Comparison of ENCODE assay signal across 17 cellular contexts in the genomic region with DNA sequence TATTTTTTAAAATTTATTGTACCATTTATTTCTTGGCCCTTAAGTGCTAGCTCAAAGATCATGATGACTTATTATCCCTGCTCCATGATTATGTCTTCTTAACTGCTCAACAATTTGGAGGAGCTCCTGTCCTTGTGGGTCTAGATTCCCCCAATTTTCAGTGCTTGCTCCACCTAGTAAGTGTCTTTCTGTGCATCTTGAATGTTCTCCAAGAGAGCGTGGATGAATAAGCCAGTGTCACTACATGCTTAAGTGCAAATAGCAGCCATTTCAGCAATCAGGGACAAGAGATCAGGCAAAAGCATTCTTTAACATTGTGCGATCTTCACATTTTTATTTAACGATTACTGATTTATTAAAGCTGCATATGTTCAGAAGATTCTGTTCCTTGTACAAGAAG.
"Had no signal": no experiment of that assay in that cellular context is flagged by ENCODE, and none has a peak within 500 bp of the region (broad histone marks: within the 10 kb centered on the region; RNA-seq: fewer than 3 reads in every experiment).

No MANE protein-coding gene starts in this region.

- H3K4me1 Mint-ChIP-seq: stimulated activated naive CD8-positive, alpha-beta T cell treated with anti-CD3 and anti-CD28 coated beads, Interleukin-15, amount 100 ng/mL, for 72 hours had no signal

- H3K9me3 Mint-ChIP-seq: dendritic cell treated with granulocyte-macrophage colony-stimulating factor and Interleukin-4, amounts not matched to agents 40 ng/mL and 50 ng/mL, for 4 days; neural crest cell; stimulated activated naive CD8-positive, alpha-beta T cell treated with anti-CD3 and anti-CD28 coated beads, Interleukin-15, amount 100 ng/mL, for 72 hours had no signal

- H3K4me3 ChIP-seq: esophagus muscularis mucosa, gastroesophageal sphincter, right lobe of liver, thoracic aorta had no signal

- H3K36me3 ChIP-seq: esophagus muscularis mucosa, gastroesophageal sphincter, right lobe of liver, thoracic aorta had no signal

- H3K27ac Mint-ChIP-seq: activated naive CD8-positive, alpha-beta T cell; dendritic cell treated with granulocyte-macrophage colony-stimulating factor and Interleukin-4, amounts not matched to agents 40 ng/mL and 50 ng/mL, for 4 days had no signal

- ATAC-seq: gastroesophageal sphincter; stimulated activated naive CD8-positive, alpha-beta T cell treated with anti-CD3 and anti-CD28 coated beads, Interleukin-15, amount 100 ng/mL, for 72 hours had no signal

- H3K27me3 Mint-ChIP-seq: dendritic cell treated with granulocyte-macrophage colony-stimulating factor and Interleukin-4, amounts not matched to agents 40 ng/mL and 50 ng/mL, for 4 days; stimulated activated naive CD8-positive, alpha-beta T cell treated with anti-CD3 and anti-CD28 coated beads, Interleukin-15, amount 100 ng/mL, for 72 hours had no signal

- H3K4me1 ChIP-seq: esophagus muscularis mucosa, gastroesophageal sphincter had no signal

- H3K27me3 ChIP-seq: esophagus muscularis mucosa, gastroesophageal sphincter, right lobe of liver had no signal

- H3K36me3 Mint-ChIP-seq: activated naive CD8-positive, alpha-beta T cell had no signal

- FAIRE-seq: endothelial cell of umbilical vein, small intestine had no signal

- H3K4me3 Mint-ChIP-seq: activated naive CD8-positive, alpha-beta T cell; dendritic cell treated with granulocyte-macrophage colony-stimulating factor and Interleukin-4, amounts not matched to agents 40 ng/mL and 50 ng/mL, for 4 days; neural crest cell; stimulated activated naive CD8-positive, alpha-beta T cell treated with anti-CD3 and anti-CD28 coated beads, Interleukin-15, amount 100 ng/mL, for 72 hours had no signal

- DNase-seq: activated CD4-positive, alpha-beta T cell treated with anti-CD3 and anti-CD28 coated beads for 1 hour; activated gamma-delta T cell treated with Interleukin-2 at 50 U/mL for 16 hours; effector memory CD4-positive, alpha-beta T cell; right lobe of liver; small intestine; stimulated activated CD4-positive, alpha-beta T cell treated with anti-CD3 and anti-CD28 coated beads, Interleukin-4, amount 100 ng/mL, for 1 hour; stimulated activated naive CD8-positive, alpha-beta T cell treated with anti-CD3 and anti-CD28 coated beads, Interleukin-15, amount 100 ng/mL, for 72 hours; SW 1271; T-helper 2 cell had no signal

- H3K9me3 ChIP-seq: esophagus muscularis mucosa, gastroesophageal sphincter, right lobe of liver, thoracic aorta had no signal

- H3K27ac ChIP-seq: esophagus muscularis mucosa, gastroesophageal sphincter, right lobe of liver, thoracic aorta, VCaP had no signal
